Comparison of ENCODE assay signal across 27 cellular contexts in genomic region chr5:160601045-160601444, GRCh38.
"Had no signal": no experiment of that assay in that cellular context is flagged by ENCODE, and none has a peak within 500 bp of the region (broad histone marks: within the 10 kb centered on the region; RNA-seq: fewer than 3 reads in every experiment).

No MANE protein-coding gene starts in this region.

- H3K4me3 ChIP-seq: colonic mucosa, coronary artery, dorsolateral prefrontal cortex, esophagus muscularis mucosa, esophagus squamous epithelium, gastrocnemius medialis, gastroesophageal sphincter, heart left ventricle, heart right ventricle had no signal

- H3K9me3 ChIP-seq: colonic mucosa, esophagus muscularis mucosa, esophagus squamous epithelium, gastrocnemius medialis, gastroesophageal sphincter had no signal

- ATAC-seq: effector memory CD8-positive, alpha-beta T cell; esophagus mucosa; foreskin keratinocyte; gastrocnemius medialis; gastroesophageal sphincter; heart left ventricle; heart right ventricle had no signal

- DNase-seq: colonic mucosa; cortex of kidney; dermis blood vessel endothelial cell; dorsolateral prefrontal cortex; effector CD4-positive, alpha-beta T cell; effector CD8-positive, alpha-beta T cell; effector memory CD4-positive, alpha-beta T cell; effector memory CD8-positive, alpha-beta T cell; endodermal cell; esophagus squamous epithelium; foreskin fibroblast; foreskin keratinocyte; gastrocnemius medialis; glutamatergic neuron; head of caudate nucleus; heart left ventricle; heart right ventricle had no signal

- H3K27me3 Mint-ChIP-seq: dendritic cell treated with granulocyte-macrophage colony-stimulating factor and Interleukin-4, amounts not matched to agents 40 ng/mL and 50 ng/mL, for 4 days; effector memory CD8-positive, alpha-beta T cell had no signal

- H3K36me3 ChIP-seq: esophagus muscularis mucosa, esophagus squamous epithelium, gastrocnemius medialis, gastroesophageal sphincter, heart left ventricle, heart right ventricle had no signal

- H3K4me1 Mint-ChIP-seq: endodermal cell had no signal

- FAIRE-seq: colon, endometrium, endothelial cell of umbilical vein, frontal cortex had no signal

- H3K9me3 Mint-ChIP-seq: dendritic cell treated with granulocyte-macrophage colony-stimulating factor and Interleukin-4, amounts not matched to agents 40 ng/mL and 50 ng/mL, for 4 days; effector memory CD8-positive, alpha-beta T cell had no signal

- H3K27ac ChIP-seq: colonic mucosa, coronary artery, epithelial cell of prostate, esophagus muscularis mucosa, esophagus squamous epithelium, foreskin keratinocyte, gastrocnemius medialis, gastroesophageal sphincter, heart left ventricle, heart right ventricle had no signal

- H3K4me1 ChIP-seq: colonic mucosa, esophagus muscularis mucosa, foreskin keratinocyte, gastrocnemius medialis, gastroesophageal sphincter, heart left ventricle, heart right ventricle had no signal

- H3K27ac Mint-ChIP-seq: dendritic cell treated with granulocyte-macrophage colony-stimulating factor and Interleukin-4, amounts not matched to agents 40 ng/mL and 50 ng/mL, for 4 days; effector memory CD8-positive, alpha-beta T cell; endodermal cell had no signal

- H3K4me3 Mint-ChIP-seq: dendritic cell treated with granulocyte-macrophage colony-stimulating factor and Interleukin-4, amounts not matched to agents 40 ng/mL and 50 ng/mL, for 4 days; effector memory CD8-positive, alpha-beta T cell; endodermal cell had no signal

- H3K27me3 ChIP-seq: colonic mucosa, dorsolateral prefrontal cortex, esophagus muscularis mucosa, esophagus squamous epithelium, foreskin keratinocyte, gastrocnemius medialis, gastroesophageal sphincter, heart left ventricle, heart right ventricle had no signal
